In genomic region chr13:101514100-101514499, GRCh38 we compare ENCODE assay signal across 16 cellular contexts.
A peak's percentile ranks its signal among the peaks of the same experiment; 100 is the strongest.
DNase-seq lines count a peak whose midpoint lies in the region; ATAC-seq, FAIRE-seq and TF ChIP-seq lines count a peak whose summit lies in the region.
"Had no signal": no experiment of that assay in that cellular context is flagged by ENCODE, and none has a peak within 500 bp of the region (broad histone marks: within the 10 kb centered on the region; RNA-seq: fewer than 3 reads in every experiment).

No MANE protein-coding gene starts in this region.

- H3K4me1 Mint-ChIP-seq in chondrocyte (ENCODE audit: low read depth), result peaks cover 73% of the 10 kb centered on the region
- H3K4me1 Mint-ChIP-seq: CD14-positive monocyte, IgD-negative memory B cell had no signal

- no peak for TF ChIP-seq CTCF in chondrocyte (IDR thresholded peaks at IDR 0.05)

- H3K9me3 ChIP-seq in SK-N-MC (ENCODE audit: low read depth, low read length), result no peaks in the 10 kb centered on the region; the same call in 1 of the 2 replicates
- H3K9me3 ChIP-seq: BLaER1 had no signal

- H3K9ac ChIP-seq in SK-N-MC (ENCODE audit: insufficient read length), result no peak overlapping the region
- H3K9ac ChIP-seq: BLaER1 had no signal

- peak overlapping the region; percentile 66 for H3K27ac Mint-ChIP-seq in chondrocyte (ENCODE audit: unreplicated experiment)
- H3K27ac Mint-ChIP-seq: CD14-positive monocyte; CD4-positive, alpha-beta memory T cell; H9; IgD-negative memory B cell had no signal

- peak overlapping the region; percentile 45; the same call in 1 of the 2 replicates for H3K27ac ChIP-seq in SK-N-MC
- H3K27ac ChIP-seq: 22Rv1, BLaER1 had no signal

- DNase-seq in SK-N-MC (ENCODE audit: low read depth, low spot score) (peak; percentile 6), chondrocyte (ENCODE audit: low spot score) (no peak), renal cortical epithelial cell (ENCODE audit: low read depth) (peak; percentile 22)
- no peak for DNase-seq in activated effector memory CD4-positive, alpha-beta T cell treated with anti-CD3 and anti-CD28 coated beads, Interleukin-2, amount 50 U/mL, for 16 hours
- DNase-seq in stimulated activated naive CD8-positive, alpha-beta T cell treated with anti-CD3 and anti-CD28 coated beads, Interleukin-15, Interleukin-2, amounts not matched to agents 100 U/mL and 50 U/mL, for 24 hours, result no peak
- DNase-seq: GDM1, H9 had no signal

- H3K4me3 ChIP-seq in SK-N-MC, result no peak overlapping the region
- H3K4me3 ChIP-seq: BLaER1 had no signal

- peaks cover 13% of the 10 kb centered on the region for H3K9me3 Mint-ChIP-seq in chondrocyte (ENCODE audit: low read depth)
- H3K9me3 Mint-ChIP-seq: CD14-positive monocyte, H9 had no signal

- H3K36me3 Mint-ChIP-seq in chondrocyte (ENCODE audit: low read depth), result peaks cover 12% of the 10 kb centered on the region
- H3K36me3 Mint-ChIP-seq: CD14-positive monocyte; CD4-positive, alpha-beta memory T cell had no signal

- no peak for ATAC-seq in GM21381 (IDR thresholded peaks at IDR 0.05; ENCODE audit: unreplicated experiment)
- ATAC-seq in stimulated activated naive CD8-positive, alpha-beta T cell treated with anti-CD3 and anti-CD28 coated beads, Interleukin-15, Interleukin-2, amounts not matched to agents 100 U/mL and 50 U/mL, for 24 hours, result no peak
- no peak for ATAC-seq in HG02588 (IDR thresholded peaks at IDR 0.05; ENCODE audit: unreplicated experiment)

- no peak overlapping the region for H3K4me3 Mint-ChIP-seq in chondrocyte (ENCODE audit: unreplicated experiment)
- H3K4me3 Mint-ChIP-seq: CD14-positive monocyte; CD4-positive, alpha-beta memory T cell; H9; IgD-negative memory B cell had no signal

- peak; percentile 35 for FAIRE-seq in A204.1 (lab: Jason Lieb, UNC)
- FAIRE-seq: HepG2 had no signal

- H3K27me3 Mint-ChIP-seq in chondrocyte (ENCODE audit: low read depth), result no peaks in the 10 kb centered on the region

- no peaks in the 10 kb centered on the region for H3K36me3 ChIP-seq in SK-N-MC (ENCODE audit: insufficient read depth, low read length)
- H3K36me3 ChIP-seq: BLaER1 had no signal

Comparison
In these comparisons a context has a peak if more than half of its experiments do, and no peak if none do; other contexts are left out.
1. DNase-seq: peak in SK-N-MC (single experiment) and renal cortical epithelial cell (single experiment); none in chondrocyte (single experiment), activated effector memory CD4-positive, alpha-beta T cell treated with anti-CD3 and anti-CD28 coated beads, Interleukin-2, amount 50 U/mL, for 16 hours (single experiment) and stimulated activated naive CD8-positive, alpha-beta T cell treated with anti-CD3 and anti-CD28 coated beads, Interleukin-15, Interleukin-2, amounts not matched to agents 100 U/mL and 50 U/mL, for 24 hours (single experiment).